In genomic region chr2:221527759-221528444, GRCh38 we compare ENCODE assay signal across 9 cellular contexts. TPM values are rescaled to one million over a fixed set of nuclear protein-coding genes. Genes with fewer than 3 reads are reported as not detected.
A peak's percentile ranks its signal among the peaks of the same experiment; 100 is the strongest.
DNase-seq lines count a peak whose midpoint lies in the region; ATAC-seq and TF ChIP-seq lines count a peak whose summit lies in the region.
"Had no signal": no experiment of that assay in that cellular context is flagged by ENCODE, and none has a peak within 500 bp of the region (broad histone marks: within the 10 kb centered on the region; RNA-seq: fewer than 3 reads in every experiment).

No MANE protein-coding gene starts in this region.

- CTCF ChIA-PET in HEK293 (lab: Yijun Ruan, JAX), result no interaction called here

- H3K36me3 ChIP-seq in HEK293 (ENCODE audit: control insufficient read depth in 2 of 2, insufficient read depth in 1 of 2, low read length in 2 of 2) (no peaks in the 10 kb centered on the region; a peak in 1 of 3 replicates), prostate gland (no peaks in the 10 kb centered on the region)
- H3K36me3 ChIP-seq: ovary had no signal

- H3K4me1 ChIP-seq in HEK293 (ENCODE audit: control insufficient read depth, insufficient read depth, low read length) (peaks cover 34% of the 10 kb centered on the region), prostate gland (replicated peaks) (peaks cover 14% of the 10 kb centered on the region)

- no peak overlapping the region for H3K4me3 ChIP-seq in HEK293 (ENCODE audit: low read depth, low read length)
- H3K4me3 ChIP-seq in fibroblast of the aortic adventitia (ENCODE audit: low read depth, low read length), result no peak overlapping the region
- H3K4me3 ChIP-seq in prostate gland, result no peak overlapping the region
- H3K4me3 ChIP-seq: ovary had no signal

- DNase-seq in T-helper 22 cell (ENCODE audit: low read depth) (peak; percentile 11), fibroblast of the aortic adventitia (ENCODE audit: low read depth) (peak; percentile 27), prostate gland (ENCODE audit: low spot score) (no peak)
- DNase-seq in stimulated activated CD4-positive, alpha-beta T cell treated with anti-CD3 and anti-CD28 coated beads, Interleukin-2, amount 100 ng/mL, for 24 hours, result no peak
- DNase-seq: cortex of kidney, ovary had no signal

- ATAC-seq in GM19463 (IDR thresholded peaks at IDR 0.05; ENCODE audit: unreplicated experiment) (no peak), HG03442 (IDR thresholded peaks at IDR 0.05; ENCODE audit: unreplicated experiment) (no peak)

- H3K9me3 ChIP-seq in HEK293 (ENCODE audit: control insufficient read depth, insufficient read depth, low read depth, low read length) (no peaks in the 10 kb centered on the region), prostate gland (no peaks in the 10 kb centered on the region)
- H3K9me3 ChIP-seq: ovary had no signal

- intact Hi-C loops in prostate gland (cut with DNase I), result no loop called here

- POLR2A ChIA-PET in HEK293 (lab: Yijun Ruan, JAX), result no interaction called here

- TF ChIP-seq POLR2A in prostate gland (IDR thresholded peaks at IDR 0.05), result no peak

- H3K27ac ChIP-seq in HEK293 (ENCODE audit: extremely low read depth, low read depth, low read length) (peak overlapping the region; percentile 66), prostate gland (peak overlapping the region; percentile 10 to 13)
- H3K27ac ChIP-seq: ovary had no signal

- TF ChIP-seq CTCF in HEK293 (tag by site-specific recombination; IDR thresholded peaks at IDR 0.05) (no peak), fibroblast of the aortic adventitia (IDR thresholded peaks at IDR 0.05; ENCODE audit: insufficient read depth, low read length) (no peak), prostate gland (IDR thresholded peaks at IDR 0.05) (no peak)

- H3K27me3 ChIP-seq in prostate gland (replicated peaks; ENCODE audit: insufficient read depth), result no peaks in the 10 kb centered on the region
- H3K27me3 ChIP-seq: ovary had no signal

- 29% methylated on average over 9 of the region's 9 CpGs for WGBS in prostate gland

TF ChIP-seq in HEK293, 187 proteins besides CTCF, POLR2A, EP300 and RAD21:
- TF ChIP-seq ZNF266 (tag by site-specific recombination; IDR thresholded peaks at IDR 0.05; ENCODE audit: low read depth), result no peak
- TF ChIP-seq ZNF354C (tag by site-specific recombination; IDR thresholded peaks at IDR 0.05; ENCODE audit: borderline replicate concordance, low read depth), result no peak
- no peak for TF ChIP-seq ZNF658 (tag by site-specific recombination; IDR thresholded peaks at IDR 0.05)
- no peak for TF ChIP-seq TCF7L2 (IDR thresholded peaks at IDR 0.05; ENCODE audit: borderline replicate concordance, low read depth, low read length)
- TF ChIP-seq ZNF311 (tag by site-specific recombination; IDR thresholded peaks at IDR 0.05; ENCODE audit: borderline replicate concordance), result no peak
- no peak for TF ChIP-seq ZNF2 (tag by site-specific recombination; IDR thresholded peaks at IDR 0.05)
- TF ChIP-seq PRDM1 (tag by site-specific recombination; IDR thresholded peaks at IDR 0.05), result no peak
- no peak for TF ChIP-seq ZNF391 (tag by site-specific recombination; IDR thresholded peaks at IDR 0.05; ENCODE audit: borderline replicate concordance, low read depth)
- no peak for TF ChIP-seq ZNF398 (tag by site-specific recombination; IDR thresholded peaks at IDR 0.05)
- TF ChIP-seq FEZF1 (tag by site-specific recombination; IDR thresholded peaks at IDR 0.05), result no peak

RNA-seq across cellular contexts. Expression of gene EPHA4, which starts 44.2 kb away (rescaled TPM):
- total RNA-seq in fibroblast of the aortic adventitia (ENCODE audit: low replicate concordance) (13.9 and 26.7 TPM in 2 replicates), prostate gland (10 to 100 TPM; 12.0 to 88.8 TPM)

Comparison
In these comparisons a context has a peak if more than half of its experiments do, and no peak if none do; other contexts are left out.
1. DNase-seq: peak in T-helper 22 cell (single experiment) and fibroblast of the aortic adventitia (single experiment); none in prostate gland (single experiment) and stimulated activated CD4-positive, alpha-beta T cell treated with anti-CD3 and anti-CD28 coated beads, Interleukin-2, amount 100 ng/mL, for 24 hours (0 of 2).